15 cellular contexts compared by ENCODE assay signal in the genomic region with DNA sequence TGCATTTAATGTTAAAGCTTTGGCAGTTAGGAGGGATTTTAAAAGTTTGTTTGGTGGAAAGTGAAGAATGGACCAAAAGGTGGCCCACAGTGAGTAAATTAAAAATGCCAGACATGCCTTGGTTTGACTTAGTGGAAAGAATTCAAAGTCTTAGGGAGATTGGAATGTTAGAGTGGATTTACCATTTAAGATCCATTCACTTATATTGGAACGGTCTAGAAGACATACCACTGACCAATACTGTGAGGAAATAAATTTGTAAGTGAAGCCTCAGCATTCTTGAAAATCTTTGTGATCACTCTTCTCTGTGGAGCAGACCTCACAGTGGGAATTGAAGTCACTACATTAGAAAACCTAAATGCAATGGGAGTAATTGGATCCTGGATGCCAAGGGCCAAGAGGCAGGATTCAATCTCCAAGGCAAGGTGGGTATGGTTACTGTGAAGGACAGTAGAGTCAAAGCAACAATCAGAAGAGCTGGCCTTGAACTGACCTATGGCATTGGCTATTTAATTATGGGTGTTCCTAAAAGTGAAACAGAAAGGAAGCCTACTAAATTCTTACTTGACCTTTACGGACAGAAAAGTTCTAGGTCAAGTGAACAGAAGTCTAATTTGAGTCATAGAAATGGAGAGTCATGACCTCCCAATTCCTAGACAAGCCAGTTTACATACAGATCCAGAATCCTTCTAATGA. TPM values are rescaled to one million over a fixed set of nuclear protein-coding genes. Genes with fewer than 3 reads are reported as not detected.
DNase-seq lines count a peak whose midpoint lies in the region; ATAC-seq, FAIRE-seq and TF ChIP-seq lines count a peak whose summit lies in the region.
"Had no signal": no experiment of that assay in that cellular context is flagged by ENCODE, and none has a peak within 500 bp of the region (broad histone marks: within the 10 kb centered on the region; RNA-seq: fewer than 3 reads in every experiment).

No MANE protein-coding gene starts in this region.

- no peak overlapping the region for H4K91ac ChIP-seq in mesenchymal stem cell (ENCODE audit: low read length)

- no peaks in the 10 kb centered on the region for H3K4me1 ChIP-seq in mesenchymal stem cell (ENCODE audit: control insufficient read depth, insufficient read depth, low read depth, low read length)
- no peaks in the 10 kb centered on the region for H3K4me1 ChIP-seq in right lobe of liver
- H3K4me1 ChIP-seq: BLaER1 treated with 17β-estradiol and CSF1 and Interleukin-3, amounts not matched to agents 10 nM and 100 nM had no signal

- H3K27me3 ChIP-seq in mesenchymal stem cell (ENCODE audit: control insufficient read depth in 1 of 2, insufficient read depth in 1 of 2, low read length in 2 of 2) = no peaks in the 10 kb centered on the region
- H3K27me3 ChIP-seq in right lobe of liver = no peaks in the 10 kb centered on the region
- H3K27me3 ChIP-seq: BLaER1 treated with 17β-estradiol and CSF1 and Interleukin-3, amounts not matched to agents 10 nM and 100 nM had no signal

- no peak overlapping the region for H3K4ac ChIP-seq in mesenchymal stem cell (ENCODE audit: low read depth in 1 of 2, low read length in 2 of 2)

- no peak overlapping the region for H3K4me2 ChIP-seq in mesenchymal stem cell (ENCODE audit: low read length, poor library complexity, severe bottlenecking)
- H3K4me2 ChIP-seq: BLaER1 treated with 17β-estradiol and CSF1 and Interleukin-3, amounts not matched to agents 10 nM and 100 nM had no signal

- no peak overlapping the region for H3K23ac ChIP-seq in mesenchymal stem cell (ENCODE audit: low read length in 2 of 2)

- intact Hi-C loops in right lobe of liver (cut with DNase I) = no loop called here

- 60% methylated on average over 1 of the region's 2 CpGs for WGBS in mesenchymal stem cell
- 84% methylated on average over 2 of the region's 2 CpGs for WGBS in right lobe of liver (ENCODE audit: insufficient coverage, low coverage, low lambda C conversion rate, missing lambda C conversion rate)

- ATAC-seq in GM18907 (IDR thresholded peaks at IDR 0.05; ENCODE audit: unreplicated experiment) (peak; percentile 81), GM21825 (IDR thresholded peaks at IDR 0.05; ENCODE audit: unreplicated experiment) (peak; percentile 70), HG03280 (IDR thresholded peaks at IDR 0.05; ENCODE audit: unreplicated experiment) (peak; percentile 80), right lobe of liver (no peak)

- TF ChIP-seq POLR2A in H54 (IDR thresholded peaks at IDR 0.05; ENCODE audit: low read depth, low read length) = no peak
- TF ChIP-seq POLR2A in right lobe of liver (IDR thresholded peaks at IDR 0.05) = no peak

- H3K79me1 ChIP-seq in mesenchymal stem cell (replicated peaks; ENCODE audit: low read length, poor library complexity, severe bottlenecking) = no peaks in the 10 kb centered on the region

- H3K9ac ChIP-seq in mesenchymal stem cell (ENCODE audit: low read length) = no peak overlapping the region
- H3K9ac ChIP-seq: BLaER1 treated with 17β-estradiol and CSF1 and Interleukin-3, amounts not matched to agents 10 nM and 100 nM had no signal

- H3K4me3 ChIP-seq in mesenchymal stem cell (ENCODE audit: insufficient read depth in 1 of 2, low read depth in 1 of 2, low read length in 2 of 2) (no peak overlapping the region), right lobe of liver (no peak overlapping the region)
- H3K4me3 ChIP-seq: BLaER1 treated with 17β-estradiol and CSF1 and Interleukin-3, amounts not matched to agents 10 nM and 100 nM; lung; skin epidermis had no signal

- H3K9me3 ChIP-seq in mesenchymal stem cell (ENCODE audit: control insufficient read depth, low read length) (no peaks in the 10 kb centered on the region), right lobe of liver (no peaks in the 10 kb centered on the region)
- H3K9me3 ChIP-seq: BLaER1 treated with 17β-estradiol and CSF1 and Interleukin-3, amounts not matched to agents 10 nM and 100 nM had no signal

- H3K36me3 ChIP-seq in mesenchymal stem cell (ENCODE audit: control insufficient read depth in 1 of 2, insufficient read depth in 2 of 2, low read depth in 1 of 2, low read length in 2 of 2) (no peaks in the 10 kb centered on the region), right lobe of liver (no peaks in the 10 kb centered on the region)
- H3K36me3 ChIP-seq: BLaER1 treated with 17β-estradiol and CSF1 and Interleukin-3, amounts not matched to agents 10 nM and 100 nM had no signal

- H3K27ac ChIP-seq in mesenchymal stem cell (ENCODE audit: low read length, poor library complexity, severe bottlenecking) (peak overlapping the region; percentile 31), right lobe of liver (no peak overlapping the region)
- H3K27ac ChIP-seq: BLaER1 treated with 17β-estradiol and CSF1 and Interleukin-3, amounts not matched to agents 10 nM and 100 nM; skin epidermis had no signal

- DNase-seq in mesenchymal stem cell (no peak), activated gamma-delta T cell treated with Interleukin-2 at 50 U/mL for 16 hours (no peak), DMS79 (lab: John Stamatoyannopoulos, UW) (no peak), H54 (ENCODE audit: insufficient read length, low spot score) (no peak), right lobe of liver (no peak)
- DNase-seq: activated CD4-positive, CD25-positive, alpha-beta regulatory T cell; EL; NCI-H226 had no signal

- no peak overlapping the region for H2AFZ ChIP-seq in mesenchymal stem cell (ENCODE audit: low read depth, low read length)

- no peak overlapping the region for H2BK12ac ChIP-seq in mesenchymal stem cell (ENCODE audit: low read length in 2 of 2)

- H3K18ac ChIP-seq in mesenchymal stem cell (ENCODE audit: low read depth in 1 of 2, low read length in 2 of 2) = no peak overlapping the region

- H4K8ac ChIP-seq in mesenchymal stem cell (ENCODE audit: low read length) = no peak overlapping the region

- no peak for TF ChIP-seq CTCF in right lobe of liver (IDR thresholded peaks at IDR 0.05)

- no peak overlapping the region for H2BK120ac ChIP-seq in mesenchymal stem cell (ENCODE audit: low read depth, low read length)

- H3K14ac ChIP-seq in mesenchymal stem cell (ENCODE audit: low read length in 2 of 2) = no peak overlapping the region

- no peak for FAIRE-seq in H54 (lab: Jason Lieb, UNC)
- FAIRE-seq: HTR-8/SVneo had no signal

- H2BK5ac ChIP-seq in mesenchymal stem cell (ENCODE audit: low read depth, low read length, poor library complexity, severe bottlenecking) = no peak overlapping the region

- no peak overlapping the region for H2BK15ac ChIP-seq in mesenchymal stem cell (ENCODE audit: low read depth, poor library complexity, severe bottlenecking)

- H2AK5ac ChIP-seq in mesenchymal stem cell (ENCODE audit: low read length, severe bottlenecking) = no peak overlapping the region

RNA-seq across cellular contexts. Expression of a gene that starts 40.2 kb away (rescaled TPM):
- polyA plus RNA-seq in mesenchymal stem cell (2013, experiment 1 of 2) = 17.4 TPM
- polyA plus RNA-seq in mesenchymal stem cell (2013, experiment 2 of 2) = 17.0 TPM
- 10 to 100 TPM in 3 of 6 experiments, 1 to 10 TPM in 3; 7.7 to 13.0 (median 10.2) TPM for total RNA-seq in right lobe of liver

Comparison
In these comparisons a context has a peak if more than half of its experiments do, and no peak if none do; other contexts are left out.
1. ATAC-seq: peak in GM18907 (single experiment), GM21825 (single experiment) and HG03280 (single experiment); none in right lobe of liver (0 of 4).